9 cellular contexts compared by ENCODE assay signal in genomic region chr3:71456155-71456554, GRCh38.
DNase-seq lines count a peak whose midpoint lies in the region; ATAC-seq and TF ChIP-seq lines count a peak whose summit lies in the region.
"Had no signal": no experiment of that assay in that cellular context is flagged by ENCODE, and none has a peak within 500 bp of the region (broad histone marks: within the 10 kb centered on the region; RNA-seq: fewer than 3 reads in every experiment).

No MANE protein-coding gene starts in this region.

- H3K79me2 ChIP-seq in smooth muscle cell (ENCODE audit: low read depth), result peaks cover 44% of the 10 kb centered on the region
- H3K79me2 ChIP-seq in neural progenitor cell (ENCODE audit: low read depth), result no peaks in the 10 kb centered on the region

- H3K36me3 ChIP-seq in smooth muscle cell (ENCODE audit: low read depth) (peaks cover 4% of the 10 kb centered on the region), neural progenitor cell (no peaks in the 10 kb centered on the region)

- no peak for TF ChIP-seq POLR2A in NB4 (IDR thresholded peaks at IDR 0.05; ENCODE audit: extremely low read depth, insufficient read length)

- H4K20me1 ChIP-seq in smooth muscle cell (ENCODE audit: low read depth) (no peaks in the 10 kb centered on the region), neural progenitor cell (ENCODE audit: low read depth) (peaks cover 40% of the 10 kb centered on the region)

- 82% methylated on average over 4 of the region's 4 CpGs for WGBS in smooth muscle cell (ENCODE audit: low lambda C conversion rate)

- peak; percentile 70 for DNase-seq in activated CD4-positive, alpha-beta T cell treated with anti-CD3 and anti-CD28 coated beads, Interleukin-2, amount 10 ng/mL, durations not matched to agents 24 days and 14 days
- no peak for DNase-seq in activated CD4-positive, alpha-beta T cell treated with anti-CD3 and anti-CD28 coated beads for 4 hours
- DNase-seq in NB4 (ENCODE audit: low read depth) (peak; percentile 36), smooth muscle cell (lab: John Stamatoyannopoulos, UW; ENCODE audit: unreplicated experiment) (no peak), neural progenitor cell (ENCODE audit: low spot score) (no peak), left ventricle myocardium superior (no peak)
- DNase-seq in central memory CD8-positive, alpha-beta T cell (ENCODE audit: low spot score in 2 of 2), result no peak
- DNase-seq: aorta had no signal

- H3K27me3 Mint-ChIP-seq in activated CD4-positive, alpha-beta T cell treated with anti-CD3 and anti-CD28 coated beads, Interleukin-2, amount 10 ng/mL, durations not matched to agents 24 days and 14 days, result peaks cover 10% of the 10 kb centered on the region
- no peaks in the 10 kb centered on the region for H3K27me3 Mint-ChIP-seq in central memory CD8-positive, alpha-beta T cell
- H3K27me3 Mint-ChIP-seq in neural progenitor cell (ENCODE audit: insufficient read depth, low read depth), result peaks cover 2% of the 10 kb centered on the region

- H3K4me2 ChIP-seq in smooth muscle cell, result peak overlapping the region; percentile 56
- no peak overlapping the region for H3K4me2 ChIP-seq in neural progenitor cell

- H3K27ac ChIP-seq in smooth muscle cell (ENCODE audit: low read depth), result no peak overlapping the region
- no peak overlapping the region for H3K27ac ChIP-seq in neural progenitor cell

- H3K9me3 Mint-ChIP-seq in activated CD4-positive, alpha-beta T cell treated with anti-CD3 and anti-CD28 coated beads, Interleukin-2, amount 10 ng/mL, durations not matched to agents 24 days and 14 days, result no peaks in the 10 kb centered on the region
- H3K9me3 Mint-ChIP-seq in central memory CD8-positive, alpha-beta T cell, result no peaks in the 10 kb centered on the region
- H3K9me3 Mint-ChIP-seq in neural progenitor cell, result no peaks in the 10 kb centered on the region

- no peaks in the 10 kb centered on the region for H3F3A ChIP-seq in smooth muscle cell (ENCODE audit: low read depth)
- H3F3A ChIP-seq in neural progenitor cell (ENCODE audit: low read depth), result no peaks in the 10 kb centered on the region

- H3K4me1 ChIP-seq in smooth muscle cell (ENCODE audit: low read depth) (peaks cover 17% of the 10 kb centered on the region), neural progenitor cell (peaks cover 27% of the 10 kb centered on the region)

- no peak overlapping the region for H2AFZ ChIP-seq in smooth muscle cell (ENCODE audit: low read depth)
- no peak overlapping the region for H2AFZ ChIP-seq in neural progenitor cell (replicated peaks)

- ATAC-seq in central memory CD8-positive, alpha-beta T cell (replicated peaks; ENCODE audit: extremely low read depth, poor library complexity, severe bottlenecking), result no peak
- no peak for ATAC-seq in left ventricle myocardium superior
- no peak for ATAC-seq in GM19035 (IDR thresholded peaks at IDR 0.05; ENCODE audit: unreplicated experiment)

- intact Hi-C loops in activated CD4-positive, alpha-beta T cell treated with anti-CD3 and anti-CD28 coated beads, Interleukin-2, amount 10 ng/mL, durations not matched to agents 24 days and 14 days (cut with micrococcal nuclease), result loop anchor here (1.0 to 2.0 kb wide), 2 partner anchors 8 to 129 kb away; no protein-coding TSS in a partner anchor
- intact Hi-C loops in left ventricle myocardium superior (cut with micrococcal nuclease), result no loop called here

- H3K27me3 ChIP-seq in smooth muscle cell (ENCODE audit: low read depth), result no peaks in the 10 kb centered on the region
- no peaks in the 10 kb centered on the region for H3K27me3 ChIP-seq in neural progenitor cell

- H3K9me3 ChIP-seq in smooth muscle cell (replicated peaks; ENCODE audit: low read depth), result no peaks in the 10 kb centered on the region
- H3K9me3 ChIP-seq in neural progenitor cell (ENCODE audit: low read depth), result no peaks in the 10 kb centered on the region

- no peak for TF ChIP-seq CTCF in NB4 (IDR thresholded peaks at IDR 0.05; ENCODE audit: low read depth, low read length)
- no peak for TF ChIP-seq CTCF in smooth muscle cell (IDR thresholded peaks at IDR 0.05; ENCODE audit: borderline replicate concordance, insufficient read depth, poor library complexity, severe bottlenecking)
- no peak for TF ChIP-seq CTCF in neural progenitor cell (IDR thresholded peaks at IDR 0.05)

- H3K4me3 ChIP-seq in NB4 (ENCODE audit: low read depth, low read length) (no peak overlapping the region), smooth muscle cell (no peak overlapping the region), neural progenitor cell (no peak overlapping the region)

- H3K4me3 Mint-ChIP-seq in activated CD4-positive, alpha-beta T cell treated with anti-CD3 and anti-CD28 coated beads, Interleukin-2, amount 10 ng/mL, durations not matched to agents 24 days and 14 days, result peak overlapping the region; percentile 53
- H3K4me3 Mint-ChIP-seq in central memory CD8-positive, alpha-beta T cell, result peak overlapping the region; percentile 61
- no peak overlapping the region for H3K4me3 Mint-ChIP-seq in neural progenitor cell

- H3K36me3 Mint-ChIP-seq in activated CD4-positive, alpha-beta T cell treated with anti-CD3 and anti-CD28 coated beads, Interleukin-2, amount 10 ng/mL, durations not matched to agents 24 days and 14 days (ENCODE audit: low read depth), result peaks cover 2% of the 10 kb centered on the region
- H3K36me3 Mint-ChIP-seq in central memory CD8-positive, alpha-beta T cell (ENCODE audit: insufficient read depth), result peaks cover 2% of the 10 kb centered on the region
- peaks cover 4% of the 10 kb centered on the region for H3K36me3 Mint-ChIP-seq in neural progenitor cell

- peaks cover 59% of the 10 kb centered on the region for H3K4me1 Mint-ChIP-seq in activated CD4-positive, alpha-beta T cell treated with anti-CD3 and anti-CD28 coated beads, Interleukin-2, amount 10 ng/mL, durations not matched to agents 24 days and 14 days
- H3K4me1 Mint-ChIP-seq in central memory CD8-positive, alpha-beta T cell, result peaks cover 77% of the 10 kb centered on the region
- peaks cover 26% of the 10 kb centered on the region for H3K4me1 Mint-ChIP-seq in neural progenitor cell

- H3K27ac Mint-ChIP-seq in activated CD4-positive, alpha-beta T cell treated with anti-CD3 and anti-CD28 coated beads, Interleukin-2, amount 10 ng/mL, durations not matched to agents 24 days and 14 days, result peak overlapping the region; percentile 60
- peak overlapping the region; percentile 86 for H3K27ac Mint-ChIP-seq in central memory CD8-positive, alpha-beta T cell (ENCODE audit: low read depth)
- H3K27ac Mint-ChIP-seq in neural progenitor cell, result no peak overlapping the region

- no peak overlapping the region for H3K9ac ChIP-seq in smooth muscle cell (ENCODE audit: low read depth)
- H3K9ac ChIP-seq in neural progenitor cell, result no peak overlapping the region

Comparison
In these comparisons a context has a peak if more than half of its experiments do, and no peak if none do; other contexts are left out.
1. DNase-seq: peak in activated CD4-positive, alpha-beta T cell treated with anti-CD3 and anti-CD28 coated beads, Interleukin-2, amount 10 ng/mL, durations not matched to agents 24 days and 14 days (single experiment) and NB4 (single experiment); none in activated CD4-positive, alpha-beta T cell treated with anti-CD3 and anti-CD28 coated beads for 4 hours (0 of 2), central memory CD8-positive, alpha-beta T cell (0 of 2), smooth muscle cell (single experiment), neural progenitor cell (single experiment) and left ventricle myocardium superior (single experiment).